Comparison of ENCODE assay signal across 1 cellular context in genomic region chr12:132493482-132494178, GRCh38.
TF ChIP-seq lines count a peak whose summit lies in the region.

No MANE protein-coding gene starts in this region.

TF ChIP-seq in HEK293, 187 proteins besides CTCF, POLR2A, EP300 and RAD21 (continued from another document):
- TF ChIP-seq ZNF274 (IDR thresholded peaks at IDR 0.05; ENCODE audit: low read length) (no peak), ZNF274 (tag by site-specific recombination; IDR thresholded peaks at IDR 0.05; ENCODE audit: borderline replicate concordance) (no peak), ZNF610 (tag by site-specific recombination; IDR thresholded peaks at IDR 0.05; ENCODE audit: borderline replicate concordance) (no peak), ZNF600 (tag by site-specific recombination; IDR thresholded peaks at IDR 0.05) (no peak)
